Comparison of ENCODE assay signal across 1 cellular context in the genomic region with DNA sequence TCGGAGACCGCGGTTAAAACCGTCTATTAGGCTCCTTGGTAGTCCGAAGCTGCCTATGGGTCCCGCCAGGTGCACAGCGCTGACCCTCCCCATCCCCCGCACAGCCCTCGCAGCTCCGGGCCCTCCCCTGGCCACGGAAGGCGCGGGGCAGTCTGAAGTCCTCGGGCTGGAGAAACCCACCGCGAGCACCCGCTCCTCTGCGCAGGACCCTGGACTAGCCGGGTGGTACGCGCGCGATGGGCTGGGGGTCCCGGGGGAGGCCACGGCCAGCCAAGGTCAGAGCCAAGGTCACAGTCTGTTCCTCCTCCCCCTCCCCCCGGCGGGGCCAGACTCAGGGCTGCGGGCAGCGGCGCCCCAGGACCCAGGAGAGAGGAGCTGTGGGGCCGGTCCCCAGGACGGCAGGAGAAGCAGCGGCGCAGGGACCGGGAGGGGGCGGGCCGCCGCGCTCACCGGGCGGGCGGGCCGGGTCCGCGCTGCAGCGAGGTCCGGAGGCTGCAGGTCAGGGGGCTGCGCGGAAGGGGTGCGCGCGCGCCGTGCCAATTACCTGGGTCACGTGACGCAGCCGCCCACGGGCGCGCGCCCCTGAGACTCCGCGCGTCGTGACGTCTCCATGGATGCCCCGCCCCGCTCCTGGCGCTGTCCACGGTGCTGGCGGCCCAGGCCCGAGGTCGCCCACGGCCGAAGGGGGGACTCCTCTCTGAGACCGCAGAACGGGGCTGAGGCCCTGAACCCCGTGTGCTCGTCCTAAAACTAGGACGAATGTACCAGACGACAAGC.
TF ChIP-seq lines count a peak whose summit lies in the region.

A gene (minus strand): TSS at position 535 of the 777 bp plus-strand sequence. CDS start 3,731 bp downstream, outside the sequence.

TF ChIP-seq in SK-N-SH, 30 proteins besides CTCF, POLR2A, EP300 and RAD21 (continued from another document):
- TF ChIP-seq, protein P1, sequence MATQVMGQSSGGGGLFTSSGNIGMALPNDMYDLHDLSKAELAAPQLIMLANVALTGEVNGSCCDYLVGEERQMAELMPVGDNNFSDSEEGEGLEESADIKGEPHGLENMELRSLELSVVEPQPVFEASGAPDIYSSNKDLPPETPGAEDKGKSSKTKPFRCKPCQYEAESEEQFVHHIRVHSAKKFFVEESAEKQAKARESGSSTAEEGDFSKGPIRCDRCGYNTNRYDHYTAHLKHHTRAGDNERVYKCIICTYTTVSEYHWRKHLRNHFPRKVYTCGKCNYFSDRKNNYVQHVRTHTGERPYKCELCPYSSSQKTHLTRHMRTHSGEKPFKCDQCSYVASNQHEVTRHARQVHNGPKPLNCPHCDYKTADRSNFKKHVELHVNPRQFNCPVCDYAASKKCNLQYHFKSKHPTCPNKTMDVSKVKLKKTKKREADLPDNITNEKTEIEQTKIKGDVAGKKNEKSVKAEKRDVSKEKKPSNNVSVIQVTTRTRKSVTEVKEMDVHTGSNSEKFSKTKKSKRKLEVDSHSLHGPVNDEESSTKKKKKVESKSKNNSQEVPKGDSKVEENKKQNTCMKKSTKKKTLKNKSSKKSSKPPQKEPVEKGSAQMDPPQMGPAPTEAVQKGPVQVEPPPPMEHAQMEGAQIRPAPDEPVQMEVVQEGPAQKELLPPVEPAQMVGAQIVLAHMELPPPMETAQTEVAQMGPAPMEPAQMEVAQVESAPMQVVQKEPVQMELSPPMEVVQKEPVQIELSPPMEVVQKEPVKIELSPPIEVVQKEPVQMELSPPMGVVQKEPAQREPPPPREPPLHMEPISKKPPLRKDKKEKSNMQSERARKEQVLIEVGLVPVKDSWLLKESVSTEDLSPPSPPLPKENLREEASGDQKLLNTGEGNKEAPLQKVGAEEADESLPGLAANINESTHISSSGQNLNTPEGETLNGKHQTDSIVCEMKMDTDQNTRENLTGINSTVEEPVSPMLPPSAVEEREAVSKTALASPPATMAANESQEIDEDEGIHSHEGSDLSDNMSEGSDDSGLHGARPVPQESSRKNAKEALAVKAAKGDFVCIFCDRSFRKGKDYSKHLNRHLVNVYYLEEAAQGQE (IDR thresholded peaks at IDR 0.05; ENCODE audit: low read depth, low read length) = peak; percentile 100
